Comparison of ENCODE assay signal across 1 cellular context in genomic region chr12:132014915-132015280, GRCh38.
TF ChIP-seq lines count a peak whose summit lies in the region.

No MANE protein-coding gene starts in this region.

TF ChIP-seq in GM12878, 131 proteins besides CTCF, POLR2A, EP300 and RAD21 (continued from another document):
- TF ChIP-seq, protein P1, sequence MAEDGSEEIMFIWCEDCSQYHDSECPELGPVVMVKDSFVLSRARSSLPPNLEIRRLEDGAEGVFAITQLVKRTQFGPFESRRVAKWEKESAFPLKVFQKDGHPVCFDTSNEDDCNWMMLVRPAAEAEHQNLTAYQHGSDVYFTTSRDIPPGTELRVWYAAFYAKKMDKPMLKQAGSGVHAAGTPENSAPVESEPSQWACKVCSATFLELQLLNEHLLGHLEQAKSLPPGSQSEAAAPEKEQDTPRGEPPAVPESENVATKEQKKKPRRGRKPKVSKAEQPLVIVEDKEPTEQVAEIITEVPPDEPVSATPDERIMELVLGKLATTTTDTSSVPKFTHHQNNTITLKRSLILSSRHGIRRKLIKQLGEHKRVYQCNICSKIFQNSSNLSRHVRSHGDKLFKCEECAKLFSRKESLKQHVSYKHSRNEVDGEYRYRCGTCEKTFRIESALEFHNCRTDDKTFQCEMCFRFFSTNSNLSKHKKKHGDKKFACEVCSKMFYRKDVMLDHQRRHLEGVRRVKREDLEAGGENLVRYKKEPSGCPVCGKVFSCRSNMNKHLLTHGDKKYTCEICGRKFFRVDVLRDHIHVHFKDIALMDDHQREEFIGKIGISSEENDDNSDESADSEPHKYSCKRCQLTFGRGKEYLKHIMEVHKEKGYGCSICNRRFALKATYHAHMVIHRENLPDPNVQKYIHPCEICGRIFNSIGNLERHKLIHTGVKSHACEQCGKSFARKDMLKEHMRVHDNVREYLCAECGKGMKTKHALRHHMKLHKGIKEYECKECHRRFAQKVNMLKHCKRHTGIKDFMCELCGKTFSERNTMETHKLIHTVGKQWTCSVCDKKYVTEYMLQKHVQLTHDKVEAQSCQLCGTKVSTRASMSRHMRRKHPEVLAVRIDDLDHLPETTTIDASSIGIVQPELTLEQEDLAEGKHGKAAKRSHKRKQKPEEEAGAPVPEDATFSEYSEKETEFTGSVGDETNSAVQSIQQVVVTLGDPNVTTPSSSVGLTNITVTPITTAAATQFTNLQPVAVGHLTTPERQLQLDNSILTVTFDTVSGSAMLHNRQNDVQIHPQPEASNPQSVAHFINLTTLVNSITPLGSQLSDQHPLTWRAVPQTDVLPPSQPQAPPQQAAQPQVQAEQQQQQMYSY (CRISPR knock-in tag; IDR thresholded peaks at IDR 0.05): no peak
- TF ChIP-seq BMI1 (IDR thresholded peaks at IDR 0.05; ENCODE audit: borderline replicate concordance) (no peak), HCFC1 (IDR thresholded peaks at IDR 0.05; ENCODE audit: low read length) (no peak), CUX1 (IDR thresholded peaks at IDR 0.05; ENCODE audit: insufficient replicate concordance, low read depth, low read length) (no peak), KDM1A (IDR thresholded peaks at IDR 0.05; ENCODE audit: borderline replicate concordance) (no peak), STAT3 (IDR thresholded peaks at IDR 0.05; ENCODE audit: low read depth, low read length) (no peak), EED (IDR thresholded peaks at IDR 0.05; ENCODE audit: low read depth) (no peak), PAX5 (IDR thresholded peaks at IDR 0.05; ENCODE audit: borderline replicate concordance, low read depth, low read length) (no peak), USF1 (IDR thresholded peaks at IDR 0.05; ENCODE audit: borderline replicate concordance, extremely low read length, insufficient read depth, low read depth, low read length) (no peak), ASH2L (IDR thresholded peaks at IDR 0.05; ENCODE audit: borderline replicate concordance, low read depth) (no peak), RELA (IDR thresholded peaks at IDR 0.05; ENCODE audit: borderline replicate concordance, partially characterized antibody) (no peak)
- TF ChIP-seq, protein P2, sequence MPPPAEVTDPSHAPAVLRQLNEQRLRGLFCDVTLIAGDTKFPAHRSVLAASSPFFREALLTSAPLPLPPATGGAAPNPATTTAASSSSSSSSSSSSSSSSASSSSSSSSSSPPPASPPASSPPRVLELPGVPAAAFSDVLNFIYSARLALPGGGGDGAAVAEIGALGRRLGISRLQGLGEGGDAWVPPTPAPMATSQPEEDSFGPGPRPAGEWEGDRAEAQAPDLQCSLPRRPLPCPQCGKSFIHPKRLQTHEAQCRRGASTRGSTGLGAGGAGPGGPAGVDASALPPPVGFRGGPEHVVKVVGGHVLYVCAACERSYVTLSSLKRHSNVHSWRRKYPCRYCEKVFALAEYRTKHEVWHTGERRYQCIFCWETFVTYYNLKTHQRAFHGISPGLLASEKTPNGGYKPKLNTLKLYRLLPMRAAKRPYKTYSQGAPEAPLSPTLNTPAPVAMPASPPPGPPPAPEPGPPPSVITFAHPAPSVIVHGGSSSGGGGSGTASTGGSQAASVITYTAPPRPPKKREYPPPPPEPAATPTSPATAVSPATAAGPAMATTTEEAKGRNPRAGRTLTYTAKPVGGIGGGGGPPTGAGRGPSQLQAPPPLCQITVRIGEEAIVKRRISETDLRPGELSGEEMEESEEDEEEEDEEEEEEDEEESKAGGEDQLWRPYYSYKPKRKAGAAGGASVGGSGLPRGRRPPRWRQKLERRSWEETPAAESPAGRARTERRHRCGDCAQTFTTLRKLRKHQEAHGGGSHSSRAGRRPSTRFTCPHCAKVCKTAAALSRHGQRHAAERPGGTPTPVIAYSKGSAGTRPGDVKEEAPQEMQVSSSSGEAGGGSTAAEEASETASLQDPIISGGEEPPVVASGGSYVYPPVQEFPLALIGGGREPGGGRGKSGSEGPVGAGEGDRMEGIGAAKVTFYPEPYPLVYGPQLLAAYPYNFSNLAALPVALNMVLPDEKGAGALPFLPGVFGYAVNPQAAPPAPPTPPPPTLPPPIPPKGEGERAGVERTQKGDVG (CRISPR knock-in tag; IDR thresholded peaks at IDR 0.05): no peak
